ENCODE assay signal across 13 cellular contexts in the genomic region with DNA sequence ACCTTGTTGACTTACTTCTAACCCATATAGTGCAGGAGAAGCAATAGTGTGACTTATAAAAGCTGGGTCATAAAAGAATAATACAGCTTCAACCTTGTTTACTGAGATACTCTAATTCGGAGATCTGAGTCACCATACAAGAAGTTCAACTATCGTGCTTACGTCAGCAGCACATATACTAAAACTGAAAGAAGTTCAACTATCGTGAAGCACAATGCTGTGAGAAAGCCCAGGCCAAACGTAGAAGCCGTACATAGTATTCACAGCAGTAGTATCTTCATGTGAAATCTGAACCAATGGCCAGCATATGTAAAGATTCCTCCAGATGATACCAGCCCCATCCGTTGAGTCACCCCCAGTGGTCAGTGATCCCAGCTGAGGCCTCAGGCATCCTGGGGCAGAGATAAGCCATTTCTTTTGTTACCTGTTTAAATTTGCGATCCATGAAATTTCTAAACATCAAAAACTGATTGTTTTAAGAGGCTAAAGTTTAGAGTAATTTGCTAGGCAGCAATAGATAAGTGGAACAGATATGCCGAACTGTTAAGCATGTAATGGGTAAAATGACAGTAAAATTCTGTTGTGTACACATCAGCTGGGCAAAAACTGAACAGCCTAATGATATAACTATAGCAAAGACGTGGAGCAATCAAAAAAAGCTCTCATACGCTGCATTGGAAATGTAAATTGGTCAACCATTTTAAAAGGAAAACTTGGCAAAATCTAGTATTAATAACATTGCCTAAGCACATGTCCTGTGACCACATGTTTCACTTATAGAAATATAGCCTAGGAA. TPM values are rescaled to one million over a fixed set of nuclear protein-coding genes. Genes with fewer than 3 reads are reported as not detected.
DNase-seq lines count a peak whose midpoint lies in the region; ATAC-seq and TF ChIP-seq lines count a peak whose summit lies in the region.
"Had no signal": no experiment of that assay in that cellular context is flagged by ENCODE, and none has a peak within 500 bp of the region (broad histone marks: within the 10 kb centered on the region; RNA-seq: fewer than 3 reads in every experiment).

No MANE protein-coding gene starts in this region.

- peaks cover 4% of the 10 kb centered on the region for H3K36me3 Mint-ChIP-seq in CD8-positive, alpha-beta T cell

- H3K27ac Mint-ChIP-seq in CD8-positive, alpha-beta T cell, result peak overlapping the region; percentile 75

- no peak for DNase-seq in CD8-positive, alpha-beta T cell
- DNase-seq in HT1080 (ENCODE audit: low read depth) (peak; percentile 94), brain pericyte (ENCODE audit: low read depth, low spot score) (peak; percentile 89), mesendoderm (peak; percentile 14)
- no peak for DNase-seq in stimulated activated CD4-positive, alpha-beta T cell treated with anti-CD3 and anti-CD28 coated beads, Interleukin-2, amount 100 ng/mL, for 24 hours
- DNase-seq: activated CD4-positive, CD25-positive, alpha-beta regulatory T cell treated with anti-CD3 and anti-CD28 coated beads, Interleukin-2, amount 50 U/mL, for 72 hours; caudate nucleus; NCI-H774; occipital lobe had no signal

- no peaks in the 10 kb centered on the region for H3K27me3 ChIP-seq in CD8-positive, alpha-beta T cell (ENCODE audit: insufficient read depth, low read length)
- no peaks in the 10 kb centered on the region for H3K27me3 ChIP-seq in mesendoderm (ENCODE audit: insufficient read depth, low read length, poor library complexity)

- no peak overlapping the region for H3K9ac ChIP-seq in mesendoderm (ENCODE audit: low read length)
- H3K9ac ChIP-seq: KMS-11 had no signal

- H4K8ac ChIP-seq in mesendoderm (ENCODE audit: low read depth, low read length), result no peak overlapping the region

- no peaks in the 10 kb centered on the region for H3K4me1 ChIP-seq in CD8-positive, alpha-beta T cell (ENCODE audit: insufficient read depth, low read length)
- no peaks in the 10 kb centered on the region for H3K4me1 ChIP-seq in mesendoderm (ENCODE audit: control insufficient read depth, low read depth, low read length)

- H3K9me3 Mint-ChIP-seq in CD8-positive, alpha-beta T cell, result peaks cover 25% of the 10 kb centered on the region

- H3K56ac ChIP-seq in mesendoderm (ENCODE audit: low read length), result no peak overlapping the region

- H2BK120ac ChIP-seq in mesendoderm (ENCODE audit: low read depth, low read length), result no peak overlapping the region

- H3K9me3 ChIP-seq in CD8-positive, alpha-beta T cell (ENCODE audit: low read length), result no peaks in the 10 kb centered on the region

- H2BK15ac ChIP-seq in mesendoderm (replicated peaks; ENCODE audit: low read depth), result no peak overlapping the region

- H3K23ac ChIP-seq in mesendoderm (ENCODE audit: low read length), result no peak overlapping the region

- intact Hi-C loops in CD8-positive, alpha-beta T cell (cut with DNase I, micrococcal nuclease), result no loop called here

- H4K5ac ChIP-seq in mesendoderm (ENCODE audit: low read length), result no peak overlapping the region

- H3K4me2 ChIP-seq in mesendoderm (ENCODE audit: low read length), result no peak overlapping the region
- H3K4me2 ChIP-seq: KMS-11 had no signal

- no peaks in the 10 kb centered on the region for H3K36me3 ChIP-seq in CD8-positive, alpha-beta T cell (ENCODE audit: insufficient read depth, low read length)
- H3K36me3 ChIP-seq in mesendoderm (ENCODE audit: control insufficient read depth, insufficient read depth, low read length), result no peaks in the 10 kb centered on the region

- WGBS in mesendoderm (ENCODE audit: extremely low coverage, insufficient coverage, low lambda C conversion rate), result no CpG with 5 or more reads among the region's 11 CpGs

- H3K27me3 Mint-ChIP-seq in CD8-positive, alpha-beta T cell (ENCODE audit: low read depth), result no peaks in the 10 kb centered on the region

- no peak overlapping the region for H3K4ac ChIP-seq in mesendoderm (ENCODE audit: low read depth, low read length)

- H2AK5ac ChIP-seq in mesendoderm (ENCODE audit: low read length), result no peak overlapping the region

- ATAC-seq in CD8-positive, alpha-beta T cell, result peak; percentile 76
- ATAC-seq in HG03045 (IDR thresholded peaks at IDR 0.05; ENCODE audit: unreplicated experiment) (no peak), GM18909 (IDR thresholded peaks at IDR 0.05; ENCODE audit: poor library complexity, unreplicated experiment) (no peak), GM21526 (IDR thresholded peaks at IDR 0.05; ENCODE audit: low FRiP score, unreplicated experiment) (no peak)

- no peak overlapping the region for H3K27ac ChIP-seq in CD8-positive, alpha-beta T cell (ENCODE audit: low read depth, low read length)
- H3K27ac ChIP-seq in mesendoderm (ENCODE audit: low read depth, low read length), result no peak overlapping the region
- H3K27ac ChIP-seq: KMS-11 had no signal

- TF ChIP-seq CTCF in CD8-positive, alpha-beta T cell (IDR thresholded peaks at IDR 0.05), result no peak

- POLR2A ChIA-PET in CD8-positive, alpha-beta T cell (lab: Charles Lee), result no interaction called here

- H3K4me1 Mint-ChIP-seq in CD8-positive, alpha-beta T cell (ENCODE audit: low read depth), result peaks cover 2% of the 10 kb centered on the region

- no peaks in the 10 kb centered on the region for H3K79me1 ChIP-seq in mesendoderm (ENCODE audit: low read length)

- no peaks in the 10 kb centered on the region for H3K79me2 ChIP-seq in mesendoderm (ENCODE audit: control insufficient read depth, insufficient read depth, low read length)

- no peak overlapping the region for H2BK5ac ChIP-seq in mesendoderm (ENCODE audit: low read length)

- no peak overlapping the region for H3K4me3 ChIP-seq in CD8-positive, alpha-beta T cell (ENCODE audit: low read depth, low read length)
- no peak overlapping the region for H3K4me3 ChIP-seq in mesendoderm (ENCODE audit: low read length)

- peak overlapping the region; percentile 16 for H3K4me3 Mint-ChIP-seq in CD8-positive, alpha-beta T cell

- CTCF ChIA-PET in CD8-positive, alpha-beta T cell (lab: Charles Lee), result interaction anchor here (1.2 kb wide), 1 partner anchor 12 kb away, joined by 3 read pairs; no protein-coding TSS in a partner anchor

- H3K18ac ChIP-seq in mesendoderm (ENCODE audit: low read length), result no peak overlapping the region

RNA-seq across cellular contexts. Expression of a gene that starts 53.9 kb away (rescaled TPM):
- total RNA-seq in CD8-positive, alpha-beta T cell, result not detected
- total RNA-seq in HT1080 (2014; rRNA removed; shearing (Covaris generic)), result 0.47 and 0.79 TPM in 2 replicates
- 1.2 and 1.4 TPM in 2 replicates for polyA plus RNA-seq in HT1080 (2015; cell fraction: cytosol; rRNA removed)
- polyA plus RNA-seq in HT1080 (2015; cell fraction: nucleus; rRNA removed), result 0.22 and 1.6 TPM in 2 replicates
- polyA plus RNA-seq in mesendoderm (2013, experiment 1 of 2), result 0.49 TPM
- polyA plus RNA-seq in mesendoderm (2013, experiment 2 of 2), result 0.63 TPM

Comparison
In these comparisons a context has a peak if more than half of its experiments do, and no peak if none do; other contexts are left out.
1. DNase-seq: peak in HT1080 (single experiment), brain pericyte (single experiment) and mesendoderm (single experiment); none in CD8-positive, alpha-beta T cell (0 of 7) and stimulated activated CD4-positive, alpha-beta T cell treated with anti-CD3 and anti-CD28 coated beads, Interleukin-2, amount 100 ng/mL, for 24 hours (0 of 2).